9 cellular contexts compared by ENCODE assay signal in the genomic region with DNA sequence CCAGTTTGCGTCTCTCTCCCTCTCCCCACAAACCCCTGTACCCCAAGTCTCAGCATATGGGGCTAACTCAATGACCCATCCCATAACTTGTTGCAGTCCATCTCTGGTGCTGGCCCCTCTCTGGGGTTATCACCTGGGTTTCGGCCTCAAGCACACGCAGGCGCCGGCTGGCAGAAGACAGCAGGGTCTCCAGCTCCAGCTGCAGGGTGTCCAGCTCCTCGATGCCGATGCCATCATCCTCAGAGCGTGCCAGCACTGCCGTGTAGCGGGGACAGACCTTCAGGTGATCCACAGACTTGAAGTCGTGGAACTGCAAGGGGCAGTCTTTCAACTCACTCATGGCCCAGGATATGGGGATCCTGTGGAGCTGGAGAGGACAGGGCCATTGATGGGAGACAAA. TPM values are rescaled to one million over a fixed set of nuclear protein-coding genes. Genes with fewer than 3 reads are reported as not detected.
DNase-seq lines count a peak whose midpoint lies in the region; ATAC-seq and TF ChIP-seq lines count a peak whose summit lies in the region.
"Had no signal": no experiment of that assay in that cellular context is flagged by ENCODE, and none has a peak within 500 bp of the region (broad histone marks: within the 10 kb centered on the region; RNA-seq: fewer than 3 reads in every experiment).

No MANE protein-coding gene starts in this region.

- H3K27me3 Mint-ChIP-seq in naive thymus-derived CD8-positive, alpha-beta T cell = no peaks in the 10 kb centered on the region

- no peak for ATAC-seq in naive thymus-derived CD8-positive, alpha-beta T cell
- no peak for ATAC-seq in GM21717 (IDR thresholded peaks at IDR 0.05; ENCODE audit: unreplicated experiment)

- H3K9me3 Mint-ChIP-seq in naive thymus-derived CD8-positive, alpha-beta T cell = no peaks in the 10 kb centered on the region

- POLR2A ChIA-PET in AG04450 (lab: Yijun Ruan, JAX) (no interaction called here), HEK293 (lab: Yijun Ruan, JAX) (interaction anchor here (0.7 to 1.0 kb wide), 2 partner anchors 15 to 21 kb away, joined by 3 read pairs; partner anchors contain the start of gene CAMK1)
- POLR2A ChIA-PET in naive thymus-derived CD8-positive, alpha-beta T cell (lab: Charles Lee) = interaction anchor here (0.7 to 3.5 kb wide), 6 partner anchors 11 to 394 kb away, joined by 3 to 47 read pairs (median 4); partner anchors contain the start of genes MTMR14, OGG1 and VHL

- H3K9me3 ChIP-seq in AG04450 (ENCODE audit: control insufficient read depth, insufficient read depth, low read length) = peaks cover 2% of the 10 kb centered on the region; the same call in 1 of the 2 replicates
- no peaks in the 10 kb centered on the region for H3K9me3 ChIP-seq in HEK293 (ENCODE audit: control insufficient read depth, insufficient read depth, low read depth, low read length)
- H3K9me3 ChIP-seq in ascending aorta = no peaks in the 10 kb centered on the region

- H3K27ac ChIP-seq in AG04450 (ENCODE audit: low read depth, low read length) (no peak overlapping the region), HEK293 (ENCODE audit: extremely low read depth, low read depth, low read length) (no peak overlapping the region), ascending aorta (peak overlapping the region; percentile 95 to 98)

- TF ChIP-seq CTCF in AG04450 (IDR thresholded peaks at IDR 0.05; ENCODE audit: low read depth, low read length) (no peak), HEK293 (tag by site-specific recombination; IDR thresholded peaks at IDR 0.05) (no peak), ascending aorta (IDR thresholded peaks at IDR 0.05) (no peak)

- peak overlapping the region in 7 of 10 donors; percentile 14 to 100 (median 98) for H3K27ac Mint-ChIP-seq in naive thymus-derived CD8-positive, alpha-beta T cell

- DNase-seq in AG04450 (ENCODE audit: low read depth, low spot score) (no peak), ascending aorta (ENCODE audit: low spot score in 2 of 2) (no peak), C1 segment of cervical spinal cord (lab: John Stamatoyannopoulos, UW) (no peak), hippocampal formation (lab: John Stamatoyannopoulos, UW) (no peak)
- no peak for DNase-seq in naive thymus-derived CD8-positive, alpha-beta T cell
- no peak for DNase-seq in activated CD4-positive, CD25-positive, alpha-beta regulatory T cell treated with anti-CD3 and anti-CD28 coated beads, Interleukin-2, amount 50 U/mL, for 72 hours
- DNase-seq: DMS79 had no signal

- H3K36me3 ChIP-seq in HEK293 (ENCODE audit: control insufficient read depth in 2 of 2, insufficient read depth in 1 of 2, low read length in 2 of 2) = peaks cover 10 to 60% of the 10 kb centered on the region in 2 experiments; a peak in 2 of 3 replicates
- H3K36me3 ChIP-seq in ascending aorta = peaks cover 22 to 32% of the 10 kb centered on the region in 2 donors

- peak overlapping the region; percentile 99; the same call in 1 of the 2 replicates for H3K4me3 ChIP-seq in AG04450 (ENCODE audit: low read depth, low read length)
- no peak overlapping the region for H3K4me3 ChIP-seq in HEK293 (ENCODE audit: low read depth, low read length)
- peak overlapping the region in 1 of 2 donors; percentile 84 for H3K4me3 ChIP-seq in ascending aorta

- CTCF ChIA-PET in AG04450 (lab: Charles Lee) (no interaction called here), HEK293 (lab: Yijun Ruan, JAX) (interaction anchor here (0.7 kb wide), 1 partner anchor 155 kb away, joined by 3 read pairs; no protein-coding TSS in a partner anchor)

- H3K4me1 ChIP-seq in HEK293 (ENCODE audit: control insufficient read depth, insufficient read depth, low read length) (no peaks in the 10 kb centered on the region), ascending aorta (peaks cover 6 to 22% of the 10 kb centered on the region in 2 donors)

- no peaks in the 10 kb centered on the region for H3K27me3 ChIP-seq in AG04450 (ENCODE audit: control insufficient read depth, insufficient read depth, low read length)
- H3K27me3 ChIP-seq in ascending aorta = no peaks in the 10 kb centered on the region

- intact Hi-C loops in ascending aorta (cut with DNase I) = loop anchor here (5.0 kb wide), 1 partner anchor 126 kb away; the partner anchor contains the start of gene IL17RC

- peak overlapping the region; percentile 91 to 100 (median 96) for H3K4me3 Mint-ChIP-seq in naive thymus-derived CD8-positive, alpha-beta T cell

- H3K4me1 Mint-ChIP-seq in naive thymus-derived CD8-positive, alpha-beta T cell = peaks cover 35 to 70% (median 65%) of the 10 kb centered on the region in 4 donors

- H3K36me3 Mint-ChIP-seq in naive thymus-derived CD8-positive, alpha-beta T cell = peaks cover 13 to 57% (median 26%) of the 10 kb centered on the region in 3 donors

TF ChIP-seq in HEK293, 187 proteins besides CTCF, POLR2A, EP300 and RAD21:
- 0 out of 2 replicates have a peak, but pooled peaks have one; percentile 51 for TF ChIP-seq SCRT2 (tag by site-specific recombination; IDR thresholded peaks at IDR 0.05)
- TF ChIP-seq ZBTB49 (tag by site-specific recombination; IDR thresholded peaks at IDR 0.05; ENCODE audit: low read depth) = no peak
- TF ChIP-seq ZNF10 (tag by site-specific recombination; IDR thresholded peaks at IDR 0.05) = no peak
- no peak for TF ChIP-seq SP3 (tag by site-specific recombination; IDR thresholded peaks at IDR 0.05)

RNA-seq across cellular contexts. Expression of gene TADA3, which starts 1.1 kb away (rescaled TPM):
- 61.8 and 83.7 TPM in 2 replicates for polyA plus RNA-seq in AG04450 (2011; rRNA removed)
- 59.2 and 73.6 TPM in 2 replicates for polyA minus RNA-seq in AG04450 (2011; rRNA and poly(A)+ RNA removed)
- 106 TPM for total RNA-seq in ascending aorta
- 10 to 100 TPM; 33.3 to 35.9 TPM for total RNA-seq in naive thymus-derived CD8-positive, alpha-beta T cell
- polyA plus RNA-seq in naive thymus-derived CD8-positive, alpha-beta T cell = 10 to 100 TPM; 38.2 to 51.2 (median 44.1) TPM

RNA-seq across cellular contexts. Expression of gene ARPC4, which starts 1.8 kb away (rescaled TPM):
- 199 and 200 TPM in 2 replicates for polyA plus RNA-seq in AG04450 (2011; rRNA removed)
- polyA minus RNA-seq in AG04450 (2011; rRNA and poly(A)+ RNA removed) = 181 and 208 TPM in 2 replicates
- total RNA-seq in ascending aorta = 160 TPM
- 100 to 1,000 TPM; 134 to 146 TPM for total RNA-seq in naive thymus-derived CD8-positive, alpha-beta T cell
- 100 to 1,000 TPM; 201 to 229 (median 225) TPM for polyA plus RNA-seq in naive thymus-derived CD8-positive, alpha-beta T cell

RNA-seq across cellular contexts. Expression of gene TTLL3, which starts 18.9 kb away (rescaled TPM):
- polyA plus RNA-seq in AG04450 (2011; rRNA removed) = 17.8 and 22.4 TPM in 2 replicates
- 15.5 and 22.4 TPM in 2 replicates for polyA minus RNA-seq in AG04450 (2011; rRNA and poly(A)+ RNA removed)
- 47.0 TPM for total RNA-seq in ascending aorta
- 10 to 100 TPM; 64.5 to 65.6 TPM for total RNA-seq in naive thymus-derived CD8-positive, alpha-beta T cell
- polyA plus RNA-seq in naive thymus-derived CD8-positive, alpha-beta T cell = 1 to 10 TPM; 1.3 to 2.5 (median 2.2) TPM

RNA-seq across cellular contexts. Expression of gene CAMK1, which starts 21.4 kb away (rescaled TPM):
- 26.8 and 28.7 TPM in 2 replicates for polyA plus RNA-seq in AG04450 (2011; rRNA removed)
- 14.6 and 17.7 TPM in 2 replicates for polyA minus RNA-seq in AG04450 (2011; rRNA and poly(A)+ RNA removed)
- total RNA-seq in ascending aorta = 82.9 TPM
- total RNA-seq in naive thymus-derived CD8-positive, alpha-beta T cell = under 1 TPM; 0.31 to 0.96 TPM
- 1 to 10 TPM in 2 of 3 donors, under 1 TPM in 1; 0.17 to 1.1 (median 1.1) TPM for polyA plus RNA-seq in naive thymus-derived CD8-positive, alpha-beta T cell

RNA-seq across cellular contexts. Expression of gene OGG1, which starts 41.4 kb away (rescaled TPM):
- 23.5 and 26.5 TPM in 2 replicates for polyA plus RNA-seq in AG04450 (2011; rRNA removed)
- polyA minus RNA-seq in AG04450 (2011; rRNA and poly(A)+ RNA removed) = 37.5 and 56.8 TPM in 2 replicates
- 36.0 TPM for total RNA-seq in ascending aorta
- total RNA-seq in naive thymus-derived CD8-positive, alpha-beta T cell = 10 to 100 TPM; 25.7 to 27.0 TPM
- 10 to 100 TPM; 15.3 to 20.7 (median 18.0) TPM for polyA plus RNA-seq in naive thymus-derived CD8-positive, alpha-beta T cell

Comparison
In these comparisons a context has a peak if more than half of its experiments do, and no peak if none do; other contexts are left out.
1. H3K27ac ChIP-seq: peak in ascending aorta (2 of 2); none in AG04450 (single experiment) and HEK293 (single experiment).